Comparison of ENCODE assay signal across 8 cellular contexts in genomic region chr2:74441690-74442482, GRCh38. TPM values are rescaled to one million over a fixed set of nuclear protein-coding genes. Genes with fewer than 3 reads are reported as not detected.
DNase-seq lines count a peak whose midpoint lies in the region; ATAC-seq and TF ChIP-seq lines count a peak whose summit lies in the region.

A gene with protein sequence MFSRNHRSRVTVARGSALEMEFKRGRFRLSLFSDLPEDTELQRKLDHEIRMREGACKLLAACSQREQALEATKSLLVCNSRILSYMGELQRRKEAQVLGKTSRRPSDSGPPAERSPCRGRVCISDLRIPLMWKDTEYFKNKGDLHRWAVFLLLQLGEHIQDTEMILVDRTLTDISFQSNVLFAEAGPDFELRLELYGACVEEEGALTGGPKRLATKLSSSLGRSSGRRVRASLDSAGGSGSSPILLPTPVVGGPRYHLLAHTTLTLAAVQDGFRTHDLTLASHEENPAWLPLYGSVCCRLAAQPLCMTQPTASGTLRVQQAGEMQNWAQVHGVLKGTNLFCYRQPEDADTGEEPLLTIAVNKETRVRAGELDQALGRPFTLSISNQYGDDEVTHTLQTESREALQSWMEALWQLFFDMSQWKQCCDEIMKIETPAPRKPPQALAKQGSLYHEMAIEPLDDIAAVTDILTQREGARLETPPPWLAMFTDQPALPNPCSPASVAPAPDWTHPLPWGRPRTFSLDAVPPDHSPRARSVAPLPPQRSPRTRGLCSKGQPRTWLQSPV (minus strand): TSS chr2:74441937. CDS start chr2:74441816, 121 bp downstream.

- peak within 1 kb of the TSS; percentile 10 for H4K91ac ChIP-seq in mesenchymal stem cell (ENCODE audit: low read length)

- no TSS peak for BruUV-seq in HCT116 (replicated peaks; lab: Mats Ljungman, UMichigan)

- peak within 1 kb of the TSS in 1 of 2 experiments; percentile 2 for H3K23ac ChIP-seq in mesenchymal stem cell (ENCODE audit: low read length in 2 of 2)

- no peak within 1 kb of the TSS for H2BK5ac ChIP-seq in mesenchymal stem cell (ENCODE audit: low read depth, low read length, poor library complexity, severe bottlenecking)

- TF ChIP-seq RAD21 in HCT116 (IDR thresholded peaks at IDR 0.05; ENCODE audit: low read depth) = no peak

- no peaks in the 10 kb centered on the region for H3K9me3 ChIP-seq in HCT116 (ENCODE audit: control insufficient read depth in 1 of 2, insufficient read depth in 1 of 2, low read depth in 1 of 2, low read length in 2 of 2)
- no peaks in the 10 kb centered on the region for H3K9me3 ChIP-seq in duodenal mucosa (ENCODE audit: control insufficient read depth in 1 of 2, low read length in 2 of 2)
- no peaks in the 10 kb centered on the region for H3K9me3 ChIP-seq in mesenchymal stem cell (ENCODE audit: control insufficient read depth, low read length)
- no peaks in the 10 kb centered on the region for H3K9me3 ChIP-seq in upper lobe of left lung

- H3K4ac ChIP-seq in mesenchymal stem cell (ENCODE audit: low read depth in 1 of 2, low read length in 2 of 2) = peak within 1 kb of the TSS in 1 of 2 experiments; percentile 80

- peak within 1 kb of the TSS; percentile 54 for H2BK15ac ChIP-seq in mesenchymal stem cell (ENCODE audit: low read depth, poor library complexity, severe bottlenecking)

- RAD21 ChIA-PET in HCT116 (lab: Charles Lee; ENCODE audit: low non-redundant PET in 1 of 2, low total read pairs in 2 of 2, uncharacterized antibody in 2 of 2, unreplicated experiment in 2 of 2) = no interaction called here

- peak within 1 kb of the TSS; percentile 66 to 69 for H3K4me3 ChIP-seq in HCT116 (replicated peaks in 1 of 2; ENCODE audit: low read depth in 1 of 2, low read length in 2 of 2)
- peak within 1 kb of the TSS; percentile 76 to 78 for H3K4me3 ChIP-seq in duodenal mucosa (ENCODE audit: low read depth in 1 of 2, low read length in 2 of 2)
- H3K4me3 ChIP-seq in mesenchymal stem cell (ENCODE audit: insufficient read depth in 1 of 2, low read depth in 1 of 2, low read length in 2 of 2) = peak within 1 kb of the TSS; percentile 56 to 84
- peak within 1 kb of the TSS; percentile 22 to 64 (median 50) for H3K4me3 ChIP-seq in upper lobe of left lung

- peaks cover 14% of the 10 kb centered on the region for H3K79me1 ChIP-seq in mesenchymal stem cell (replicated peaks; ENCODE audit: low read length, poor library complexity, severe bottlenecking)

- peak within 1 kb of the TSS; percentile 99 for H3K27ac ChIP-seq in HCT116 (ENCODE audit: low read depth, low read length)
- peak within 1 kb of the TSS; percentile 96 for H3K27ac ChIP-seq in duodenal mucosa (ENCODE audit: low read depth, low read length)
- peak within 1 kb of the TSS; percentile 89 for H3K27ac ChIP-seq in mesenchymal stem cell (ENCODE audit: low read length, poor library complexity, severe bottlenecking)
- peak within 1 kb of the TSS; percentile 74 to 88 (median 84) for H3K27ac ChIP-seq in upper lobe of left lung

- ATAC-seq in HCT116 = peak; percentile 60
- peak; percentile 47 to 74 for ATAC-seq in upper lobe of left lung (ENCODE audit: low FRiP score in 2 of 2)
- ATAC-seq in HG02571 (IDR thresholded peaks at IDR 0.05; ENCODE audit: unreplicated experiment) = no peak
- no peak for ATAC-seq in HG02623 (IDR thresholded peaks at IDR 0.05; ENCODE audit: unreplicated experiment)

- POLR2A ChIA-PET in HCT116 (lab: Charles Lee) = interaction anchor here (0.9 to 3.0 kb wide), 8 partner anchors 10 to 62 kb away, joined by 3 to 13 read pairs (median 4); partner anchors contain the start of genes DCTN1, INO80B and WBP1

- CTCF ChIA-PET in HCT116 (lab: Charles Lee) = no interaction called here

- H2AK5ac ChIP-seq in mesenchymal stem cell (ENCODE audit: low read length, severe bottlenecking) = no peak within 1 kb of the TSS

- peak within 1 kb of the TSS; percentile 57 for H2BK120ac ChIP-seq in mesenchymal stem cell (ENCODE audit: low read depth, low read length)

- H2BK12ac ChIP-seq in mesenchymal stem cell (ENCODE audit: low read length in 2 of 2) = peak within 1 kb of the TSS; percentile 49 to 70

- H3K9me2 ChIP-seq in HCT116 (ENCODE audit: insufficient read depth) = no peaks in the 10 kb centered on the region

- TF ChIP-seq POLR2A in HCT116 (IDR thresholded peaks at IDR 0.05; ENCODE audit: borderline replicate concordance, extremely low read depth, insufficient read depth, insufficient read length) (no peak), upper lobe of left lung (IDR thresholded peaks at IDR 0.05) (peak in 3 of 4 donors; percentile 36 to 55 (median 49))

- H2AFZ ChIP-seq in HCT116 (ENCODE audit: low read depth, low read length, poor library complexity, severe bottlenecking) (peak within 1 kb of the TSS; percentile 13), mesenchymal stem cell (ENCODE audit: low read depth, low read length) (no peak within 1 kb of the TSS)

- 9% methylated on average over 49 of the region's 75 CpGs for WGBS in mesenchymal stem cell
- 16 to 26% methylated on average over 31 to 35 of the region's 75 CpGs for WGBS in upper lobe of left lung, 2 donors

- H3K4me1 ChIP-seq in HCT116 (ENCODE audit: control insufficient read depth in 1 of 2, insufficient read depth in 2 of 2, low read length in 2 of 2) = peaks cover 29 to 47% of the 10 kb centered on the region in 2 experiments
- peaks cover 38 to 47% of the 10 kb centered on the region in 2 donors for H3K4me1 ChIP-seq in duodenal mucosa (ENCODE audit: control insufficient read depth in 1 of 2, insufficient read depth in 2 of 2, low read length in 2 of 2)
- peaks cover 29% of the 10 kb centered on the region for H3K4me1 ChIP-seq in mesenchymal stem cell (ENCODE audit: control insufficient read depth, insufficient read depth, low read depth, low read length)
- peaks cover 22 to 50% (median 30%) of the 10 kb centered on the region in 4 donors for H3K4me1 ChIP-seq in upper lobe of left lung

- in situ Hi-C loops in SK-MEL-5 (cut with HindIII; ENCODE audit: low pct_unique_long_range_greater_than_20kb, low sequenced_read_pairs) = no loop called here

- H3K18ac ChIP-seq in mesenchymal stem cell (ENCODE audit: low read depth in 1 of 2, low read length in 2 of 2) = peak within 1 kb of the TSS; percentile 31 to 72

- H4K8ac ChIP-seq in mesenchymal stem cell (ENCODE audit: low read length) = peak within 1 kb of the TSS; percentile 91

- H4K20me1 ChIP-seq in HCT116 (ENCODE audit: insufficient read depth) = no peaks in the 10 kb centered on the region; the same call in 1 of the 2 replicates

- H3K14ac ChIP-seq in mesenchymal stem cell (ENCODE audit: low read length in 2 of 2) = no peak within 1 kb of the TSS

- H3K36me3 ChIP-seq in HCT116 (ENCODE audit: control insufficient read depth in 1 of 2, insufficient read depth in 2 of 2, low read length in 2 of 2) = peaks cover 0 to 13% of the 10 kb centered on the region in 2 experiments; a peak in 1 of 4 replicates
- H3K36me3 ChIP-seq in duodenal mucosa (ENCODE audit: control insufficient read depth in 1 of 2, insufficient read depth in 2 of 2, low read length in 2 of 2) = peaks cover 0 to 2% of the 10 kb centered on the region in 2 donors
- no peaks in the 10 kb centered on the region for H3K36me3 ChIP-seq in mesenchymal stem cell (ENCODE audit: control insufficient read depth in 1 of 2, insufficient read depth in 2 of 2, low read depth in 1 of 2, low read length in 2 of 2)
- no peaks in the 10 kb centered on the region for H3K36me3 ChIP-seq in upper lobe of left lung

- H3K9ac ChIP-seq in HCT116 (ENCODE audit: low read length) = peak within 1 kb of the TSS; percentile 78
- H3K9ac ChIP-seq in duodenal mucosa (ENCODE audit: low read depth in 1 of 2, low read length in 2 of 2) = peak within 1 kb of the TSS; percentile 73 to 75
- H3K9ac ChIP-seq in mesenchymal stem cell (ENCODE audit: low read length) = peak within 1 kb of the TSS; percentile 88

- TF ChIP-seq EP300 in upper lobe of left lung (IDR thresholded peaks at IDR 0.05) = no peak

- H3K79me2 ChIP-seq in HCT116 (ENCODE audit: insufficient read depth, low read length) = peaks cover 39% of the 10 kb centered on the region

- intact Hi-C loops in HCT116 (cut with micrococcal nuclease) = no loop called here

- peak; percentile 41 for DNase-seq in COR-L47 (lab: John Stamatoyannopoulos, UW)
- DNase-seq in HCT116 (ENCODE audit: low read depth, low spot score) = peak; percentile 82
- no peak for DNase-seq in SK-MEL-5 (ENCODE audit: low read depth, low spot score)
- no peak for DNase-seq in mesenchymal stem cell
- peak; percentile 79 to 92 for DNase-seq in upper lobe of left lung

- TF ChIP-seq CTCF in HCT116 (IDR thresholded peaks at IDR 0.05 in 2 of 3, conservative IDR thresholded peaks at IDR 0.05 in 1 of 3; ENCODE audit: borderline replicate concordance in 1 of 3, insufficient read depth in 1 of 3, low read depth in 2 of 3, low read length in 2 of 3) (no peak), upper lobe of left lung (IDR thresholded peaks at IDR 0.05) (peak in 3 of 6 experiments; percentile 7 to 26 (median 11))

- H3K4me2 ChIP-seq in HCT116 (ENCODE audit: low read length) (peak within 1 kb of the TSS; percentile 91), mesenchymal stem cell (ENCODE audit: low read length, poor library complexity, severe bottlenecking) (peak within 1 kb of the TSS; percentile 82)

- H3K27me3 ChIP-seq in HCT116 (ENCODE audit: insufficient read depth, low read length) = no peaks in the 10 kb centered on the region
- H3K27me3 ChIP-seq in duodenal mucosa (ENCODE audit: control insufficient read depth in 1 of 2, insufficient read depth in 2 of 2, low read length in 2 of 2) = peaks cover 0 to 4% of the 10 kb centered on the region in 2 donors
- peaks cover 0 to 12% of the 10 kb centered on the region in 2 experiments for H3K27me3 ChIP-seq in mesenchymal stem cell (ENCODE audit: control insufficient read depth in 1 of 2, insufficient read depth in 1 of 2, low read length in 2 of 2)
- peaks cover 0 to 9% (median 3%) of the 10 kb centered on the region in 4 donors for H3K27me3 ChIP-seq in upper lobe of left lung

TF ChIP-seq in HCT116, 20 proteins besides CTCF, POLR2A, EP300 and RAD21 (continues in another document):
- peak; percentile 80 for TF ChIP-seq POLR2AphosphoS5 (IDR thresholded peaks at IDR 0.05; ENCODE audit: low read depth, low read length)
- TF ChIP-seq TCF7L2 (IDR thresholded peaks at IDR 0.05; ENCODE audit: borderline replicate concordance, extremely low read depth, insufficient read depth, insufficient read length) = peak; percentile 91
- TF ChIP-seq ZFX (IDR thresholded peaks at IDR 0.05) = peak; percentile 46; the same call in 1 of the 2 replicates

RNA-seq across cellular contexts. Expression of the gene that starts here (rescaled TPM):
- total RNA-seq in HCT116 (2021; ENCODE audit: unreplicated experiment) (94.0 TPM), upper lobe of left lung (10 to 100 TPM; 26.7 to 95.3 (median 34.0) TPM)
- polyA plus RNA-seq in HCT116 (2012) = 50.7 and 61.0 TPM in 2 replicates
- 56.1 and 59.5 TPM in 2 replicates for total RNA-seq in SK-MEL-5 (2014; rRNA removed; shearing (Covaris generic))
- 69.4 and 76.8 TPM in 2 replicates for polyA plus RNA-seq in SK-MEL-5 (2015; cell fraction: cytosol; rRNA removed)
- 203 and 204 TPM in 2 replicates for polyA plus RNA-seq in SK-MEL-5 (2015; cell fraction: nucleus; rRNA removed)
- 8.7 TPM for polyA plus RNA-seq in mesenchymal stem cell (2013, experiment 1 of 2)
- 8.2 TPM for polyA plus RNA-seq in mesenchymal stem cell (2013, experiment 2 of 2)

Comparison
In these comparisons a context has a peak if more than half of its experiments do, and no peak if none do; other contexts are left out.
1. DNase-seq: peak in COR-L47 (single experiment), HCT116 (single experiment) and upper lobe of left lung (2 of 2); none in SK-MEL-5 (single experiment) and mesenchymal stem cell (single experiment).
2. ATAC-seq: peak in HCT116 (single experiment) and upper lobe of left lung (2 of 2); none in HG02571 (single experiment) and HG02623 (single experiment).
3. Peak in every context shown above with its lines, with median percentiles within 50 percentile points of each other: H3K27ac ChIP-seq, H3K4me3 ChIP-seq and H3K9ac ChIP-seq.